13 cellular contexts compared by ENCODE assay signal in genomic region chr12:117579939-117580717, GRCh38.
"Had no signal": no experiment of that assay in that cellular context is flagged by ENCODE, and none has a peak within 500 bp of the region (broad histone marks: within the 10 kb centered on the region; RNA-seq: fewer than 3 reads in every experiment).

No MANE protein-coding gene starts in this region.

- H3K27ac ChIP-seq: pancreas, upper lobe of right lung had no signal

- ATAC-seq: activated CD8-positive, alpha-beta memory T cell treated with anti-CD3 and anti-CD28 coated beads, Interleukin-2, amount 10 ng/mL, durations not matched to agents 7 days and 5 days; naive thymus-derived CD8-positive, alpha-beta T cell; pancreas had no signal

- H3K9me3 ChIP-seq: pancreas, upper lobe of right lung had no signal

- H3K27me3 ChIP-seq: pancreas had no signal

- DNase-seq: activated CD4-positive, alpha-beta memory T cell treated with anti-CD3 and anti-CD28 coated beads, Interleukin-2, amount 10 ng/mL, durations not matched to agents 7 days and 5 days; activated CD4-positive, CD25-positive, alpha-beta regulatory T cell; activated CD8-positive, alpha-beta memory T cell treated with anti-CD3 and anti-CD28 coated beads, Interleukin-2, amount 10 ng/mL, durations not matched to agents 7 days and 5 days; activated naive CD4-positive, alpha-beta T cell treated with Interleukin-2 at 50 U/mL for 16 hours; central memory CD4-positive, alpha-beta T cell; effector CD4-positive, alpha-beta T cell; immature natural killer cell; naive thymus-derived CD8-positive, alpha-beta T cell; stimulated activated CD4-positive, alpha-beta T cell treated with anti-CD3 and anti-CD28 coated beads, Interleukin-12 subunit alpha, Interleukin-12 subunit beta, amount 100 ng/mL, for 4 hours; T-helper 1 cell; T-helper 9 cell had no signal

- H3K4me1 ChIP-seq: pancreas, upper lobe of right lung had no signal

- H3K4me3 ChIP-seq: pancreas, upper lobe of right lung had no signal

- H3K36me3 ChIP-seq: pancreas, upper lobe of right lung had no signal
